ENCODE assay signal across 12 cellular contexts in genomic region chr12:89514751-89515150, GRCh38. TPM values are rescaled to one million over a fixed set of nuclear protein-coding genes. Genes with fewer than 3 reads are reported as not detected.
A peak's percentile ranks its signal among the peaks of the same experiment; 100 is the strongest.
DNase-seq lines count a peak whose midpoint lies in the region; ATAC-seq and TF ChIP-seq lines count a peak whose summit lies in the region.
"Had no signal": no experiment of that assay in that cellular context is flagged by ENCODE, and none has a peak within 500 bp of the region (broad histone marks: within the 10 kb centered on the region; RNA-seq: fewer than 3 reads in every experiment).

No MANE protein-coding gene starts in this region.

- no peak overlapping the region for H3K4me3 Mint-ChIP-seq in immature natural killer cell
- no peak overlapping the region for H3K4me3 Mint-ChIP-seq in CD8-positive, alpha-beta T cell
- H3K4me3 Mint-ChIP-seq: GM23338 had no signal

- H3K9me3 Mint-ChIP-seq in immature natural killer cell = no peaks in the 10 kb centered on the region
- no peaks in the 10 kb centered on the region for H3K9me3 Mint-ChIP-seq in CD8-positive, alpha-beta T cell
- H3K9me3 Mint-ChIP-seq: GM23338 had no signal

- no peaks in the 10 kb centered on the region for H3K36me3 ChIP-seq in CD8-positive, alpha-beta T cell (ENCODE audit: insufficient read depth, low read length)

- intact Hi-C loops in CD8-positive, alpha-beta T cell (cut with DNase I, micrococcal nuclease) = no loop called here

- no peak for TF ChIP-seq CTCF in CD8-positive, alpha-beta T cell (IDR thresholded peaks at IDR 0.05)

- H3K27ac Mint-ChIP-seq in immature natural killer cell = no peak overlapping the region
- H3K27ac Mint-ChIP-seq in CD8-positive, alpha-beta T cell = no peak overlapping the region
- H3K27ac Mint-ChIP-seq: GM23338 had no signal

- ATAC-seq in GM18909 (IDR thresholded peaks at IDR 0.05; ENCODE audit: poor library complexity, unreplicated experiment) = peak; percentile 82
- ATAC-seq in GM21717 (IDR thresholded peaks at IDR 0.05; ENCODE audit: unreplicated experiment) = peak; percentile 92
- ATAC-seq in HG03280 (IDR thresholded peaks at IDR 0.05; ENCODE audit: unreplicated experiment) = peak; percentile 58
- no peak for ATAC-seq in CD8-positive, alpha-beta T cell

- no peaks in the 10 kb centered on the region for H3K27me3 ChIP-seq in CD8-positive, alpha-beta T cell (ENCODE audit: insufficient read depth, low read length)

- no peaks in the 10 kb centered on the region for H3K36me3 Mint-ChIP-seq in immature natural killer cell
- peaks cover 8% of the 10 kb centered on the region for H3K36me3 Mint-ChIP-seq in CD8-positive, alpha-beta T cell

- no peak overlapping the region for H3K4me3 ChIP-seq in CD8-positive, alpha-beta T cell (ENCODE audit: low read depth, low read length)
- H3K4me3 ChIP-seq: GM23338, PC-9 had no signal

- peak; percentile 14 to 26 (median 22) for DNase-seq in immature natural killer cell
- DNase-seq in NCI-H1930 (lab: John Stamatoyannopoulos, UW) = no peak
- no peak for DNase-seq in CD8-positive, alpha-beta T cell
- DNase-seq in SW 1271 (lab: John Stamatoyannopoulos, UW) = no peak
- DNase-seq: effector memory CD4-positive, alpha-beta T cell; PC-9; stimulated activated CD4-positive, alpha-beta T cell treated with anti-CD3 and anti-CD28 coated beads, Interleukin-15, amount 100 ng/mL, for 24 hours; substantia nigra had no signal

- H3K4me1 Mint-ChIP-seq in immature natural killer cell = peaks cover 5 to 26% of the 10 kb centered on the region in 2 donors
- H3K4me1 Mint-ChIP-seq in CD8-positive, alpha-beta T cell (ENCODE audit: low read depth) = peaks cover 16% of the 10 kb centered on the region

- POLR2A ChIA-PET in CD8-positive, alpha-beta T cell (lab: Charles Lee) = no interaction called here

- peaks cover 3% of the 10 kb centered on the region for H3K4me1 ChIP-seq in CD8-positive, alpha-beta T cell (ENCODE audit: insufficient read depth, low read length)

- H3K27ac ChIP-seq in CD8-positive, alpha-beta T cell (ENCODE audit: low read depth, low read length) = no peak overlapping the region
- H3K27ac ChIP-seq: PC-9 had no signal

- H3K9me3 ChIP-seq in CD8-positive, alpha-beta T cell (ENCODE audit: low read length) = no peaks in the 10 kb centered on the region

- no peaks in the 10 kb centered on the region for H3K27me3 Mint-ChIP-seq in immature natural killer cell (ENCODE audit: low read depth in 3 of 3)
- no peaks in the 10 kb centered on the region for H3K27me3 Mint-ChIP-seq in CD8-positive, alpha-beta T cell (ENCODE audit: low read depth)

- CTCF ChIA-PET in CD8-positive, alpha-beta T cell (lab: Charles Lee) = no interaction called here

RNA-seq across cellular contexts. Expression of gene GALNT4, which starts 9.8 kb away (rescaled TPM):
- polyA plus RNA-seq in immature natural killer cell = 1 to 10 TPM; 3.4 to 9.7 (median 3.6) TPM
- 1 to 10 TPM; 4.6 to 5.3 TPM for total RNA-seq in CD8-positive, alpha-beta T cell

RNA-seq across cellular contexts. Expression of gene POC1B, which starts 11.1 kb away (rescaled TPM):
- 10 to 100 TPM; 57.0 to 85.1 (median 57.9) TPM for polyA plus RNA-seq in immature natural killer cell
- total RNA-seq in CD8-positive, alpha-beta T cell = 10 to 100 TPM in 1 of 2 experiments, 1 to 10 TPM in 1; 9.3 to 14.2 TPM

Comparison
In these comparisons a context has a peak if more than half of its experiments do, and no peak if none do; other contexts are left out.
1. DNase-seq: peak in immature natural killer cell (3 of 3); none in NCI-H1930 (0 of 2), CD8-positive, alpha-beta T cell (0 of 7) and SW 1271 (0 of 2).